Comparison of ENCODE assay signal across 11 cellular contexts in the genomic region with DNA sequence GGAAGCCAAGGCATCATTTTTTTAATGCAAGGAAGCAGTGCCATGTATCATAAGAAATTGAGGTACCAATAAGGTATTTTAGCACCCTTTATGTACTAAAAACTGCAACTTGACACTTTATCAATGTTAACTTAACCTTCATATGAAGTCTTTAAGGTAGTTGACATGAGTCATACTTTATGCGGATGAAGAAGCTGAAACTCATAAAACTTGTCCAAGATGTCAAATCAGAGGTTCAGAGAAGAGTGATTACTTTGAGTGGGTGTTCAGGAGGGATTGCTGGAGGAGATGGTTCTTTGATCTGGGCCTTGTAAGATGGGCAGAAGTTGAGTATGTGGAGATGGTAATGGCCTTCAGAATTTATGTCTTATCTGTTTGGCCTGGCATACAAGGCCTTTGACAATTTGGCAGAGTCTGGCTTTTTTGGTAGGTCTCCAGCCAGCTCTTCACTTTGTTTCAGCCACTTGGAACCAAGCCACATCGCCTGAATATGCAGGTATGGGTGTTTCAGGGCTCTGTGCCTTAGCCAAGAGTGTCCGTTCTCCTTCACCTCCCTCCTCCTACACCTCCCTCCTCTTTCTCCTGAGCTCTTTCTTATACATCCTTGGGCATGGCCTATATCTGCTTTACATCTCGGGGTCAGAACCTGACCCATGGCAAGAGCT. TPM values are rescaled to one million over a fixed set of nuclear protein-coding genes. Genes with fewer than 3 reads are reported as not detected.
DNase-seq lines count a peak whose midpoint lies in the region; ATAC-seq and TF ChIP-seq lines count a peak whose summit lies in the region.
"Had no signal": no experiment of that assay in that cellular context is flagged by ENCODE, and none has a peak within 500 bp of the region (broad histone marks: within the 10 kb centered on the region; RNA-seq: fewer than 3 reads in every experiment).

No MANE protein-coding gene starts in this region.

- H3K9me2 ChIP-seq in SK-N-SH, result no peaks in the 10 kb centered on the region

- POLR2A ChIA-PET in SK-N-SH (lab: Yijun Ruan, JAX), result no interaction called here

- TF ChIP-seq POLR2A in testis (IDR thresholded peaks at IDR 0.05), result no peak

- no peak for ATAC-seq in SK-N-SH treated with all-trans-retinoic acid at 6 μM for 48 hours
- no peak for ATAC-seq in activated naive CD8-positive, alpha-beta T cell treated with anti-CD3 and anti-CD28 coated beads, Interleukin-2, amount 50 U/mL, for 24 hours
- peak; percentile 80 for ATAC-seq in left lobe of liver
- ATAC-seq in stimulated activated effector memory CD8-positive, alpha-beta T cell treated with anti-CD3 and anti-CD28 coated beads, Interleukin-12 subunit alpha, Interleukin-12 subunit beta, amount 100 ng/mL, for 72 hours, result no peak

- peaks cover 18% of the 10 kb centered on the region for H3K79me2 ChIP-seq in SK-N-SH (ENCODE audit: insufficient read depth)

- peaks cover 28% of the 10 kb centered on the region for H3F3A ChIP-seq in SK-N-SH (replicated peaks; ENCODE audit: insufficient read depth)

- H3K27me3 ChIP-seq in SK-N-SH (ENCODE audit: insufficient read depth), result no peaks in the 10 kb centered on the region
- H3K27me3 ChIP-seq in testis, result no peaks in the 10 kb centered on the region

- no peaks in the 10 kb centered on the region for H3K9me3 Mint-ChIP-seq in activated naive CD8-positive, alpha-beta T cell treated with anti-CD3 and anti-CD28 coated beads, Interleukin-2, amount 50 U/mL, for 24 hours
- no peaks in the 10 kb centered on the region for H3K9me3 Mint-ChIP-seq in stimulated activated effector memory CD8-positive, alpha-beta T cell treated with anti-CD3 and anti-CD28 coated beads, Interleukin-12 subunit alpha, Interleukin-12 subunit beta, amount 100 ng/mL, for 72 hours

- peak overlapping the region; percentile 3 for H3K27ac Mint-ChIP-seq in activated naive CD8-positive, alpha-beta T cell treated with anti-CD3 and anti-CD28 coated beads, Interleukin-2, amount 50 U/mL, for 24 hours
- no peak overlapping the region for H3K27ac Mint-ChIP-seq in stimulated activated effector memory CD8-positive, alpha-beta T cell treated with anti-CD3 and anti-CD28 coated beads, Interleukin-12 subunit alpha, Interleukin-12 subunit beta, amount 100 ng/mL, for 72 hours

- CTCF ChIA-PET in SK-N-SH (lab: Yijun Ruan, JAX), result interaction anchor here (0.8 to 2.7 kb wide), 6 partner anchors 11 to 86 kb away, joined by 3 to 15 read pairs (median 5); no protein-coding TSS in a partner anchor

- TF ChIP-seq RAD21 in SK-N-SH (IDR thresholded peaks at IDR 0.05; ENCODE audit: low read length), result no peak

- no peak overlapping the region for H3K4me3 Mint-ChIP-seq in activated naive CD8-positive, alpha-beta T cell treated with anti-CD3 and anti-CD28 coated beads, Interleukin-2, amount 50 U/mL, for 24 hours
- H3K4me3 Mint-ChIP-seq in stimulated activated effector memory CD8-positive, alpha-beta T cell treated with anti-CD3 and anti-CD28 coated beads, Interleukin-12 subunit alpha, Interleukin-12 subunit beta, amount 100 ng/mL, for 72 hours, result no peak overlapping the region

- TF ChIP-seq CTCF in SK-N-SH (IDR thresholded peaks at IDR 0.05), result no peak
- no peak for TF ChIP-seq CTCF in testis (IDR thresholded peaks at IDR 0.05)

- no peak overlapping the region for H2AFZ ChIP-seq in SK-N-SH (ENCODE audit: low read depth)

- intact Hi-C loops in testis (cut with DNase I; ENCODE audit: low total_unique reads), result no loop called here

- no peak for DNase-seq in SK-N-SH
- DNase-seq in activated naive CD8-positive, alpha-beta T cell treated with anti-CD3 and anti-CD28 coated beads, Interleukin-2, amount 50 U/mL, for 24 hours, result no peak
- peak; percentile 77 for DNase-seq in left lobe of liver (ENCODE audit: low spot score)
- DNase-seq in testis, result no peak
- no peak for DNase-seq in GM03348 (ENCODE audit: low spot score)
- DNase-seq in effector CD4-positive, alpha-beta T cell, result no peak
- no peak for DNase-seq in stimulated activated effector memory CD8-positive, alpha-beta T cell treated with anti-CD3 and anti-CD28 coated beads, Interleukin-12 subunit alpha, Interleukin-12 subunit beta, amount 100 ng/mL, for 72 hours (ENCODE audit: low spot score in 2 of 2)
- DNase-seq: DMS53, GOT3 had no signal

- no peaks in the 10 kb centered on the region for H3K27me3 Mint-ChIP-seq in activated naive CD8-positive, alpha-beta T cell treated with anti-CD3 and anti-CD28 coated beads, Interleukin-2, amount 50 U/mL, for 24 hours

- H3K4me3 ChIP-seq in SK-N-SH (ENCODE audit: low read depth in 2 of 2, low read length in 1 of 2) (no peak overlapping the region), testis (no peak overlapping the region)

- peaks cover 9% of the 10 kb centered on the region for H3K36me3 Mint-ChIP-seq in activated naive CD8-positive, alpha-beta T cell treated with anti-CD3 and anti-CD28 coated beads, Interleukin-2, amount 50 U/mL, for 24 hours (ENCODE audit: low read depth)
- H3K36me3 Mint-ChIP-seq in stimulated activated effector memory CD8-positive, alpha-beta T cell treated with anti-CD3 and anti-CD28 coated beads, Interleukin-12 subunit alpha, Interleukin-12 subunit beta, amount 100 ng/mL, for 72 hours, result peaks cover 10% of the 10 kb centered on the region

- WGBS in SK-N-SH (ENCODE audit: low lambda C conversion rate), result 86% methylated on average over 4 of the region's 4 CpGs
- 68 to 83% methylated on average over 4 of the region's 4 CpGs for WGBS in testis, 2 donors

- H3K4me2 ChIP-seq in SK-N-SH, result no peak overlapping the region

- H3K4me1 Mint-ChIP-seq in activated naive CD8-positive, alpha-beta T cell treated with anti-CD3 and anti-CD28 coated beads, Interleukin-2, amount 50 U/mL, for 24 hours, result peaks cover 69% of the 10 kb centered on the region
- H3K4me1 Mint-ChIP-seq in stimulated activated effector memory CD8-positive, alpha-beta T cell treated with anti-CD3 and anti-CD28 coated beads, Interleukin-12 subunit alpha, Interleukin-12 subunit beta, amount 100 ng/mL, for 72 hours, result peaks cover 62% of the 10 kb centered on the region

- H3K27ac ChIP-seq in SK-N-SH (ENCODE audit: low read depth in 2 of 2, low read length in 1 of 2), result no peak overlapping the region; a peak in 1 of 4 replicates
- H3K27ac ChIP-seq in testis, result peak overlapping the region; percentile 56 to 79
- H3K27ac ChIP-seq: RWPE1 had no signal

- no peak overlapping the region for H3K9ac ChIP-seq in SK-N-SH

- peaks cover 19 to 20% of the 10 kb centered on the region in 2 experiments for H3K4me1 ChIP-seq in SK-N-SH (ENCODE audit: control insufficient read depth in 1 of 2, insufficient read depth in 2 of 2, low read depth in 1 of 2, low read length in 1 of 2)
- peaks cover 52% of the 10 kb centered on the region for H3K4me1 ChIP-seq in testis

- H3K9me3 ChIP-seq in SK-N-SH, result no peaks in the 10 kb centered on the region
- no peaks in the 10 kb centered on the region for H3K9me3 ChIP-seq in testis

- H3K36me3 ChIP-seq in SK-N-SH (replicated peaks in 1 of 2; ENCODE audit: control insufficient read depth in 1 of 2, insufficient read depth in 2 of 2, low read length in 1 of 2) (peaks cover 2 to 5% of the 10 kb centered on the region in 2 experiments), testis (ENCODE audit: low read depth, missing control alignments) (no peaks in the 10 kb centered on the region)

- no peak for TF ChIP-seq EP300 in SK-N-SH (IDR thresholded peaks at IDR 0.05; ENCODE audit: borderline replicate concordance in 1 of 2, low read depth in 1 of 2, low read length in 1 of 2)

- no peaks in the 10 kb centered on the region for H4K20me1 ChIP-seq in SK-N-SH (ENCODE audit: insufficient read depth)

TF ChIP-seq in SK-N-SH, 30 proteins besides CTCF, POLR2A, EP300 and RAD21:
- TF ChIP-seq, protein P1, sequence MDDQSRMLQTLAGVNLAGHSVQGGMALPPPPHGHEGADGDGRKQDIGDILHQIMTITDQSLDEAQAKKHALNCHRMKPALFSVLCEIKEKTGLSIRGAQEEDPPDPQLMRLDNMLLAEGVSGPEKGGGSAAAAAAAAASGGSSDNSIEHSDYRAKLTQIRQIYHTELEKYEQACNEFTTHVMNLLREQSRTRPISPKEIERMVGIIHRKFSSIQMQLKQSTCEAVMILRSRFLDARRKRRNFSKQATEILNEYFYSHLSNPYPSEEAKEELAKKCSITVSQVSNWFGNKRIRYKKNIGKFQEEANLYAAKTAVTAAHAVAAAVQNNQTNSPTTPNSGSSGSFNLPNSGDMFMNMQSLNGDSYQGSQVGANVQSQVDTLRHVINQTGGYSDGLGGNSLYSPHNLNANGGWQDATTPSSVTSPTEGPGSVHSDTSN (IDR thresholded peaks at IDR 0.05), result peak; percentile 42
- no peak for TF ChIP-seq RXRA (IDR thresholded peaks at IDR 0.05; ENCODE audit: borderline replicate concordance, low read depth)

TF ChIP-seq in SK-N-SH treated with all-trans-retinoic acid at 6 μM for 48 hours, 23 proteins besides CTCF, POLR2A, EP300 and RAD21 (continues in another document):
- TF ChIP-seq ISL1 (CRISPR knock-in tag; IDR thresholded peaks at IDR 0.05), result no peak
- no peak for TF ChIP-seq GLIS3 (CRISPR knock-in tag; IDR thresholded peaks at IDR 0.05)
- TF ChIP-seq SNAI2 (CRISPR knock-in tag; IDR thresholded peaks at IDR 0.05), result no peak
- TF ChIP-seq, protein P2, sequence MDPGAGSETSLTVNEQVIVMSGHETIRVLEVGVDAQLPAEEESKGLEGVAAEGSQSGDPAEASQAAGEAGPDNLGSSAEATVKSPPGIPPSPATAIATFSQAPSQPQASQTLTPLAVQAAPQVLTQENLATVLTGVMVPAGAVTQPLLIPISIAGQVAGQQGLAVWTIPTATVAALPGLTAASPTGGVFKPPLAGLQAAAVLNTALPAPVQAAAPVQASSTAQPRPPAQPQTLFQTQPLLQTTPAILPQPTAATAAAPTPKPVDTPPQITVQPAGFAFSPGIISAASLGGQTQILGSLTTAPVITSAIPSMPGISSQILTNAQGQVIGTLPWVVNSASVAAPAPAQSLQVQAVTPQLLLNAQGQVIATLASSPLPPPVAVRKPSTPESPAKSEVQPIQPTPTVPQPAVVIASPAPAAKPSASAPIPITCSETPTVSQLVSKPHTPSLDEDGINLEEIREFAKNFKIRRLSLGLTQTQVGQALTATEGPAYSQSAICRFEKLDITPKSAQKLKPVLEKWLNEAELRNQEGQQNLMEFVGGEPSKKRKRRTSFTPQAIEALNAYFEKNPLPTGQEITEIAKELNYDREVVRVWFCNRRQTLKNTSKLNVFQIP (CRISPR knock-in tag; IDR thresholded peaks at IDR 0.05; ENCODE audit: borderline replicate concordance, low read depth), result no peak
- TF ChIP-seq ESRRG (CRISPR knock-in tag; IDR thresholded peaks at IDR 0.05), result no peak

RNA-seq across cellular contexts. Expression of a gene that starts 23.7 kb away (rescaled TPM):
- 3.2 and 5.5 TPM in 2 replicates for polyA plus RNA-seq in SK-N-SH (2012; rRNA removed)
- polyA plus RNA-seq in SK-N-SH (2012; cell fraction: cytosol; rRNA removed), result 4.7 and 5.4 TPM in 2 replicates
- 5.5 and 10.2 TPM in 2 replicates for polyA plus RNA-seq in SK-N-SH (2012; cell fraction: nucleus; rRNA removed)
- total RNA-seq in left lobe of liver, result 18.9 TPM
- total RNA-seq in testis, result 10 to 100 TPM; 39.8 to 48.3 TPM
- polyA plus RNA-seq in testis (ENCODE audit: insufficient read depth, low read depth, low replicate concordance), result 20.5 TPM

Comparison
In these comparisons a context has a peak if more than half of its experiments do, and no peak if none do; other contexts are left out.
1. H3K27ac ChIP-seq: peak in testis (2 of 2); none in SK-N-SH (0 of 2).